ENCODE assay signal across 20 cellular contexts in genomic region chr3:153195480-153195879, GRCh38.
"Had no signal": no experiment of that assay in that cellular context is flagged by ENCODE, and none has a peak within 500 bp of the region (broad histone marks: within the 10 kb centered on the region; RNA-seq: fewer than 3 reads in every experiment).

No MANE protein-coding gene starts in this region.

- H3K9me2 ChIP-seq: SK-N-SH had no signal

- H3K27me3 Mint-ChIP-seq: IgD-negative memory B cell had no signal

- ATAC-seq: Panc1 had no signal

- H3K9me3 ChIP-seq: SK-N-SH had no signal

- H3K27ac ChIP-seq: HL-60, RWPE1 had no signal

- H3K4me3 Mint-ChIP-seq: IgD-negative memory B cell had no signal

- FAIRE-seq: HTR-8/SVneo had no signal

- DNase-seq: KBM-7, MV-4-11, NCI-H1048, NCI-H1105, NCI-H1436 treated with DMSO at 0.1 percent for 48 hours, NCI-H1694, NCI-H187 treated with DMSO at 0.1 percent for 48 hours, NCI-H2029 treated with DMSO at 0.1 percent for 48 hours, NCI-H2171 treated with DMSO at 0.1 percent for 48 hours, NCI-H524, NCI-H526 treated with DMSO at 0.1 percent for 48 hours, NCI-H774, SHP77, SK-N-SH, SW 1271 had no signal

- H3K9me3 Mint-ChIP-seq: IgD-negative memory B cell had no signal

- H3K9ac ChIP-seq: SK-N-SH had no signal

- H3K4me2 ChIP-seq: SK-N-SH had no signal

- H3K36me3 Mint-ChIP-seq: IgD-negative memory B cell had no signal

- H3K27ac Mint-ChIP-seq: IgD-negative memory B cell had no signal
